1 cellular context compared by ENCODE assay signal in the genomic region with DNA sequence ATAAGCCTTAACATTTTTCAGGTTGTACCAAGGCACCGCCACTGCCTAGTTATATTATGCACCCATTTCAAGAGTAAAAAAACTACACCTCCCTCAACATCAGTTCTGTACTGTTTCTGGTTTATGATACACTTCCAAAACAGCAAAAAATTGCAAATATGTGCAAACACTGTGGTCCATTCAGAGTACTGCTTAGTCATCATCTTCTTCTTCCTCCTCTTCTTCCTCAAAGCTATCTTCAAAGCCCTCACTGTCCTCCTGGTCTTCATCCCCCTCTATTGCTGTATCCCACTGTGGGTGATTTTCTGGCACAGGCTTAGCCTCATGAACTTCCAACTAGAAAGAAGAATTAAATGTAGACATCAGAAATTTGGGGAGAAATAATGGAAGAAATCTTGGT.
TF ChIP-seq lines count a peak whose summit lies in the region.

No MANE protein-coding gene starts in this region.

TF ChIP-seq in A549, 52 proteins besides CTCF, POLR2A, EP300 and RAD21:
- peak; percentile 8 for TF ChIP-seq MAFK (IDR thresholded peaks at IDR 0.05; ENCODE audit: partially characterized antibody)
